Comparison of ENCODE assay signal across 12 cellular contexts in the genomic region with DNA sequence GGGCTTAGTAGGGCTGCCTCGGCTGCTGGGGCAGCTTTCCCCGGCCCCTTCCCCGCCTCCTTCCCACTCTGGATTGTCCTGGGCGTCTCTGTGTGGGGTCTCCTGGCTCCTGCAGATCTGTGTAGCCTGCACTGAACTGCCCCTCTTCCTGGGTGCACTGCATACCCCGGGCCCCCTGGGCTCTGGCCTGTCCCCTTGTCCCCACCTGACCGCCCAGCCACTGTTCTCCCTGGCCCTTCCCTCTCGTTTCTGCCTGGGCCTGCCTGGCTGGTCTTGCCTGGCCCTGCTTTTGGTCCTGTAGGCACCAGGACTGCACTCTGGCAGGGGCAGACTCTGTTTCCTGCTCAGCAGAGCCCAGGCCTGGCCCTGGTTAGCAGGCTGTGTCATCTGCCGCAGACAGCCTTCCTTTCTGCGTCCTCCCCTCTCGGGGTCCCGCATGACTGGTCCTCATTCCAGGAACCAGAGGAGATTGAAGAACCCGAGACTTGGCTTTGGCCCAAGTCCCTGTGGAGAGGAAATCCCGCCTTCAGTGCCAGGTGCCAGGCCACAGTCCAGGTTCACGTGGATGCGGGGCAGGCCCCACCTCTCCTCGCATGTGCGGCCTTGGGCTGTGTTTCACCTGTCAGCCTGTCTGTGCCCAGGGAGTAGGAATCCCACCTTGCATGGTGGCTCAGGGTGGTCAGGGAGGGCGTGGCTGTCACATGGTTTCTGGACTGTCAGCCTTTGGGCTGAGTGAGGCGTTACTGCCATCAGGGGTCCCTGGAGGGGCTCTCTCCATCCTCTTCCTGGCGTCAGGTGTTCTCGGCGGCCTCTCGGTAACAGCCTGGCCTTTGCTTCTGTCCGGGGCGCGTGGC. TPM values are rescaled to one million over a fixed set of nuclear protein-coding genes. Genes with fewer than 3 reads are reported as not detected.
DNase-seq lines count a peak whose midpoint lies in the region; ATAC-seq and TF ChIP-seq lines count a peak whose summit lies in the region.
"Had no signal": no experiment of that assay in that cellular context is flagged by ENCODE, and none has a peak within 500 bp of the region (broad histone marks: within the 10 kb centered on the region; RNA-seq: fewer than 3 reads in every experiment).

No MANE protein-coding gene starts in this region.

- H3K27ac ChIP-seq in thyroid gland = peak overlapping the region; percentile 77 to 88 (median 82)

- no peak for TF ChIP-seq CTCF in thyroid gland (IDR thresholded peaks at IDR 0.05)

- no peak overlapping the region for H3K27ac Mint-ChIP-seq in activated T-cell treated with anti-CD3 and anti-CD28 coated beads, Interleukin-2, amount 50 U/mL, for 24 hours
- H3K27ac Mint-ChIP-seq: immature natural killer cell had no signal

- DNase-seq in activated T-cell treated with anti-CD3 and anti-CD28 coated beads, Interleukin-2, amount 50 U/mL, for 1 hour = peak; percentile 19
- DNase-seq in activated T-cell treated with anti-CD3 and anti-CD28 coated beads, Interleukin-2, amount 50 U/mL, for 24 hours = no peak
- DNase-seq in NCI-H345 (lab: John Stamatoyannopoulos, UW) = peak; percentile 88
- peak; percentile 51 for DNase-seq in islet precursor cell
- DNase-seq in thyroid gland = peak; percentile 98 to 99
- DNase-seq in stimulated activated CD8-positive, alpha-beta memory T cell treated with anti-CD3 and anti-CD28 coated beads, Interleukin-4, amount 100 ng/mL, for 48 hours = no peak
- no peak for DNase-seq in MG63
- DNase-seq: immature natural killer cell, NCI-H524, retina, T1000 had no signal

- peak in 1 of 2 donors; percentile 48 for TF ChIP-seq POLR2A in thyroid gland (IDR thresholded peaks at IDR 0.05)

- peaks cover 35 to 45% of the 10 kb centered on the region in 2 donors for H3K4me1 ChIP-seq in thyroid gland

- H3K4me3 Mint-ChIP-seq in activated T-cell treated with anti-CD3 and anti-CD28 coated beads, Interleukin-2, amount 50 U/mL, for 24 hours = no peak overlapping the region
- H3K4me3 Mint-ChIP-seq: immature natural killer cell had no signal

- H3K9me3 Mint-ChIP-seq in activated T-cell treated with anti-CD3 and anti-CD28 coated beads, Interleukin-2, amount 50 U/mL, for 24 hours = no peaks in the 10 kb centered on the region

- no peaks in the 10 kb centered on the region for H3K27me3 ChIP-seq in thyroid gland
- H3K27me3 ChIP-seq in MG63 = no peaks in the 10 kb centered on the region

- no peak for ATAC-seq in GM19023 (IDR thresholded peaks at IDR 0.05; ENCODE audit: unreplicated experiment)

- H3K9me3 ChIP-seq in thyroid gland = no peaks in the 10 kb centered on the region
- H3K9me3 ChIP-seq in MG63 = no peaks in the 10 kb centered on the region

- peaks cover 84% of the 10 kb centered on the region for H3K4me1 Mint-ChIP-seq in activated T-cell treated with anti-CD3 and anti-CD28 coated beads, Interleukin-2, amount 50 U/mL, for 24 hours (ENCODE audit: low read depth)

- no peaks in the 10 kb centered on the region for H3K36me3 ChIP-seq in thyroid gland
- no peaks in the 10 kb centered on the region for H3K36me3 ChIP-seq in MG63

- peaks cover 2% of the 10 kb centered on the region for H3K36me3 Mint-ChIP-seq in activated T-cell treated with anti-CD3 and anti-CD28 coated beads, Interleukin-2, amount 50 U/mL, for 24 hours (ENCODE audit: low read depth)

- 32 to 46% methylated on average over 3 to 7 of the region's 26 CpGs for WGBS in thyroid gland, 2 donors

- intact Hi-C loops in thyroid gland (cut with DNase I) = no loop called here

- H3K27me3 Mint-ChIP-seq in activated T-cell treated with anti-CD3 and anti-CD28 coated beads, Interleukin-2, amount 50 U/mL, for 24 hours = no peaks in the 10 kb centered on the region

- no peak overlapping the region for H3K4me3 ChIP-seq in thyroid gland (replicated peaks in 1 of 3)
- no peak overlapping the region for H3K4me3 ChIP-seq in MG63

RNA-seq across cellular contexts. Expression of a gene that starts 9.2 kb away (rescaled TPM):
- 10 to 100 TPM; 30.4 to 75.8 (median 41.1) TPM for total RNA-seq in thyroid gland
- total RNA-seq in MG63 (2014; rRNA removed; shearing (Covaris generic); ENCODE audit: low replicate concordance) = 7.6 and 17.6 TPM in 2 replicates

Comparison
In these comparisons a context has a peak if more than half of its experiments do, and no peak if none do; other contexts are left out.
1. DNase-seq: peak in activated T-cell treated with anti-CD3 and anti-CD28 coated beads, Interleukin-2, amount 50 U/mL, for 1 hour (single experiment), NCI-H345 (single experiment), islet precursor cell (single experiment) and thyroid gland (2 of 2); none in activated T-cell treated with anti-CD3 and anti-CD28 coated beads, Interleukin-2, amount 50 U/mL, for 24 hours (single experiment), stimulated activated CD8-positive, alpha-beta memory T cell treated with anti-CD3 and anti-CD28 coated beads, Interleukin-4, amount 100 ng/mL, for 48 hours (single experiment) and MG63 (single experiment).